Comparison of ENCODE assay signal across 1 cellular context in genomic region chr22:47163481-47163875, GRCh38.
TF ChIP-seq lines count a peak whose summit lies in the region.

No MANE protein-coding gene starts in this region.

TF ChIP-seq in WTC11, 78 proteins besides CTCF, POLR2A, EP300 and RAD21:
- TF ChIP-seq PRDM15 (CRISPR knock-in tag; IDR thresholded peaks at IDR 0.05) (no peak), ETV6 (CRISPR knock-in tag; IDR thresholded peaks at IDR 0.05) (no peak), FOXP1 (CRISPR knock-in tag; IDR thresholded peaks at IDR 0.05; ENCODE audit: borderline replicate concordance) (no peak)
